8 cellular contexts compared by ENCODE assay signal in the genomic region with DNA sequence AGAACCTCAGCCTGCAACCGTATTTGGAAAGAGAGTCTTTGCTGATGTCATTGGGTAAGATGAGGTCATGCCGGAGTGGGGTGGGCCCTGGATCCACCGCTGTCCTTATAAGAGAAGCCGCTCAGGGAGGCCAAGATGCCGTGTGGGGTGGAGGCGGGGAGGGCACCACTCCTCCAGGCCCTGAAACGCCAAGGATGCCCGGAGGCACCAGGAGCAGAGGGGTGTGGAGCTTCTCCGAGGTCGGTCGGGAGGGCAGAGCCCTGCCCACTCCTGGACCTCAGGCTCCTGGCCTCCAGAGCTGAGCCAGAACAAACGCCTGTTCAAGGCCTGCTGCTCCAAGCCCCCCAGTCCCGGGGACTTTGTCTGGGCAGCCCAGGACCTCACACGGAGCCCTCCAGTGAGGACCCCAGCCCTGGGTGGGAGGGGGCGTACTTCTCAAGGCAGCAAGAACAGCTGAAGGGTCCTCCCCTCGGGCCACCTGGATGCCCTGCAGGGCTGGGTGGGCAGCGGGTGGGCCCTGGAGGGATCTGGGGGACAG. TPM values are rescaled to one million over a fixed set of nuclear protein-coding genes. Genes with fewer than 3 reads are reported as not detected.
DNase-seq lines count a peak whose midpoint lies in the region; ATAC-seq and TF ChIP-seq lines count a peak whose summit lies in the region.

No MANE protein-coding gene starts in this region.

- H3K4me3 ChIP-seq in coronary artery: peak overlapping the region; percentile 64
- no peak overlapping the region for H3K4me3 ChIP-seq in right lobe of liver

- H3K4me1 ChIP-seq in right lobe of liver: no peaks in the 10 kb centered on the region

- WGBS in right lobe of liver (ENCODE audit: insufficient coverage, low coverage, low lambda C conversion rate, missing lambda C conversion rate): 65% methylated on average over 10 of the region's 17 CpGs

- H3K36me3 ChIP-seq in right lobe of liver: no peaks in the 10 kb centered on the region

- DNase-seq in HCEC 1CT (peak; percentile 95), coronary artery (ENCODE audit: low spot score) (peak; percentile 96), right lobe of liver (peak in 1 of 3 donors; percentile 57), stromal cell of bone marrow (ENCODE audit: low read depth) (peak; percentile 88), NCI-H2029 treated with DMSO at 0.1 percent for 48 hours (lab: John Stamatoyannopoulos, UW) (no peak), DMS114 treated with DMSO at 0.1 percent for 48 hours (lab: John Stamatoyannopoulos, UW; ENCODE audit: unreplicated experiment) (no peak), T-helper 1 cell (no peak)

- ATAC-seq in right lobe of liver (peak in 1 of 4 donors; percentile 9), HG03342 (IDR thresholded peaks at IDR 0.05; ENCODE audit: unreplicated experiment) (no peak)

- TF ChIP-seq CTCF in coronary artery (IDR thresholded peaks at IDR 0.05): no peak
- no peak for TF ChIP-seq CTCF in right lobe of liver (IDR thresholded peaks at IDR 0.05)

- no peaks in the 10 kb centered on the region for H3K27me3 ChIP-seq in right lobe of liver

- peak; percentile 44 for TF ChIP-seq POLR2A in right lobe of liver (IDR thresholded peaks at IDR 0.05)

- no peaks in the 10 kb centered on the region for H3K9me3 ChIP-seq in right lobe of liver

- intact Hi-C loops in right lobe of liver (cut with DNase I): no loop called here

- peak overlapping the region; percentile 95 to 99 for H3K27ac ChIP-seq in coronary artery
- H3K27ac ChIP-seq in right lobe of liver: peak overlapping the region; percentile 58 to 73 (median 69)

RNA-seq across cellular contexts. Expression of gene PIP5K1C, which starts 29.9 kb away (rescaled TPM):
- 1 to 10 TPM; 5.3 to 9.8 (median 7.6) TPM for total RNA-seq in right lobe of liver

RNA-seq across cellular contexts. Expression of gene TJP3, which starts 37.9 kb away (rescaled TPM):
- total RNA-seq in right lobe of liver: 10 to 100 TPM in 5 of 6 experiments, 1 to 10 TPM in 1; 7.9 to 27.0 (median 16.5) TPM

RNA-seq across cellular contexts. Expression of gene CACTIN, which starts 43.7 kb away (rescaled TPM):
- 10 to 100 TPM in 4 of 6 experiments, 1 to 10 TPM in 2; 8.4 to 14.9 (median 10.3) TPM for total RNA-seq in right lobe of liver

Comparison
In these comparisons a context has a peak if more than half of its experiments do, and no peak if none do; other contexts are left out.
1. DNase-seq: peak in HCEC 1CT (single experiment), coronary artery (single experiment) and stromal cell of bone marrow (single experiment); none in NCI-H2029 treated with DMSO at 0.1 percent for 48 hours (single experiment), DMS114 treated with DMSO at 0.1 percent for 48 hours (single experiment) and T-helper 1 cell (0 of 5).